Comparison of ENCODE assay signal across 7 cellular contexts in genomic region chr10:37976880-37977203, GRCh38. TPM values are rescaled to one million over a fixed set of nuclear protein-coding genes. Genes with fewer than 3 reads are reported as not detected.
DNase-seq lines count a peak whose midpoint lies in the region; ATAC-seq and TF ChIP-seq lines count a peak whose summit lies in the region.

No MANE protein-coding gene starts in this region.

- no peaks in the 10 kb centered on the region for H3K9me2 ChIP-seq in GM23338 (ENCODE audit: insufficient read depth)

- H3K36me3 ChIP-seq in GM23338 (ENCODE audit: insufficient read depth) = no peaks in the 10 kb centered on the region

- H3K9me3 ChIP-seq in T-helper 17 cell (ENCODE audit: control insufficient read depth, low read length, poor library complexity, severe bottlenecking) = no peaks in the 10 kb centered on the region

- no peak for ATAC-seq in GM23338
- ATAC-seq in T-helper 17 cell = no peak
- ATAC-seq in stimulated activated naive CD8-positive, alpha-beta T cell treated with anti-CD3 and anti-CD28 coated beads, Interleukin-15, amount 100 ng/mL, for 72 hours = no peak
- no peak for ATAC-seq in GM19452 (IDR thresholded peaks at IDR 0.05; ENCODE audit: unreplicated experiment)
- ATAC-seq in HG03521 (IDR thresholded peaks at IDR 0.05; ENCODE audit: unreplicated experiment) = no peak

- peaks cover 6% of the 10 kb centered on the region; the same call in 1 of the 3 replicates for H3K36me3 Mint-ChIP-seq in GM23338 (ENCODE audit: low read depth)
- H3K36me3 Mint-ChIP-seq in T-helper 17 cell (ENCODE audit: low read depth) = no peaks in the 10 kb centered on the region
- H3K36me3 Mint-ChIP-seq in glutamatergic neuron (ENCODE audit: unreplicated experiment) = no peaks in the 10 kb centered on the region

- H3K4me2 ChIP-seq in GM23338 = peak overlapping the region; percentile 45

- H2AFZ ChIP-seq in GM23338 = peak overlapping the region; percentile 92; the same call in 1 of the 2 replicates

- no peaks in the 10 kb centered on the region for H4K20me1 ChIP-seq in GM23338 (replicated peaks; ENCODE audit: insufficient read depth)

- H3K4me1 Mint-ChIP-seq in GM23338 = no peaks in the 10 kb centered on the region; the same call in 2 of the 3 replicates
- H3K4me1 Mint-ChIP-seq in T-helper 17 cell = peaks cover 26% of the 10 kb centered on the region
- H3K4me1 Mint-ChIP-seq in glutamatergic neuron (ENCODE audit: low read depth, unreplicated experiment) = no peaks in the 10 kb centered on the region
- H3K4me1 Mint-ChIP-seq in stimulated activated naive CD8-positive, alpha-beta T cell treated with anti-CD3 and anti-CD28 coated beads, Interleukin-15, amount 100 ng/mL, for 72 hours = peaks cover 18% of the 10 kb centered on the region

- H3K4me1 ChIP-seq in GM23338 (ENCODE audit: insufficient read depth) = no peaks in the 10 kb centered on the region

- H3K79me2 ChIP-seq in GM23338 (replicated peaks; ENCODE audit: insufficient read depth) = no peaks in the 10 kb centered on the region

- H3K9me3 Mint-ChIP-seq in GM23338 (peaks cover 60% of the 10 kb centered on the region), glutamatergic neuron (ENCODE audit: unreplicated experiment) (peaks cover 3% of the 10 kb centered on the region)
- H3K9me3 Mint-ChIP-seq in stimulated activated naive CD8-positive, alpha-beta T cell treated with anti-CD3 and anti-CD28 coated beads, Interleukin-15, amount 100 ng/mL, for 72 hours = no peaks in the 10 kb centered on the region

- no peaks in the 10 kb centered on the region for H3F3A ChIP-seq in GM23338 (replicated peaks; ENCODE audit: low read depth)

- peak overlapping the region; percentile 34 for H3K4me3 ChIP-seq in GM23338

- H3K27me3 Mint-ChIP-seq in GM23338 (ENCODE audit: insufficient read depth, low read depth, poor library complexity) (no peaks in the 10 kb centered on the region), T-helper 17 cell (no peaks in the 10 kb centered on the region), glutamatergic neuron (ENCODE audit: unreplicated experiment) (no peaks in the 10 kb centered on the region)
- H3K27me3 Mint-ChIP-seq in stimulated activated naive CD8-positive, alpha-beta T cell treated with anti-CD3 and anti-CD28 coated beads, Interleukin-15, amount 100 ng/mL, for 72 hours = no peaks in the 10 kb centered on the region

- TF ChIP-seq CTCF in GM23338 (conservative IDR thresholded peaks at IDR 0.05; ENCODE audit: low read depth in 2 of 2) (no peak), glutamatergic neuron (IDR thresholded peaks at IDR 0.05; ENCODE audit: partially characterized antibody, unreplicated experiment) (peak; percentile 31)

- no peak overlapping the region for H3K27ac Mint-ChIP-seq in GM23338
- peak overlapping the region; percentile 94 for H3K27ac Mint-ChIP-seq in T-helper 17 cell
- peak overlapping the region; percentile 59 for H3K27ac Mint-ChIP-seq in glutamatergic neuron (ENCODE audit: unreplicated experiment)
- H3K27ac Mint-ChIP-seq in stimulated activated naive CD8-positive, alpha-beta T cell treated with anti-CD3 and anti-CD28 coated beads, Interleukin-15, amount 100 ng/mL, for 72 hours = peak overlapping the region; percentile 97 to 99

- DNase-seq in GM23338 (ENCODE audit: low spot score) (no peak), T-helper 17 cell (no peak), glutamatergic neuron (no peak)
- DNase-seq in stimulated activated naive CD8-positive, alpha-beta T cell treated with anti-CD3 and anti-CD28 coated beads, Interleukin-15, amount 100 ng/mL, for 72 hours = no peak
- no peak for DNase-seq in activated CD4-positive, alpha-beta T cell treated with anti-CD3 and anti-CD28 coated beads, Interleukin-2, amount 50 U/mL, for 1 hour

- peak overlapping the region; percentile 86 for H3K4me3 Mint-ChIP-seq in GM23338
- peak overlapping the region; percentile 93 for H3K4me3 Mint-ChIP-seq in T-helper 17 cell
- peak overlapping the region; percentile 75 for H3K4me3 Mint-ChIP-seq in glutamatergic neuron (ENCODE audit: unreplicated experiment)
- peak overlapping the region; percentile 91 to 94 for H3K4me3 Mint-ChIP-seq in stimulated activated naive CD8-positive, alpha-beta T cell treated with anti-CD3 and anti-CD28 coated beads, Interleukin-15, amount 100 ng/mL, for 72 hours

- H3K27ac ChIP-seq in GM23338 (ENCODE audit: low read depth) = no peak overlapping the region

- H3K27me3 ChIP-seq in GM23338 (ENCODE audit: insufficient read depth) = no peaks in the 10 kb centered on the region

TF ChIP-seq in GM23338, 12 proteins besides CTCF, POLR2A, EP300 and RAD21:
- TF ChIP-seq, protein P1, sequence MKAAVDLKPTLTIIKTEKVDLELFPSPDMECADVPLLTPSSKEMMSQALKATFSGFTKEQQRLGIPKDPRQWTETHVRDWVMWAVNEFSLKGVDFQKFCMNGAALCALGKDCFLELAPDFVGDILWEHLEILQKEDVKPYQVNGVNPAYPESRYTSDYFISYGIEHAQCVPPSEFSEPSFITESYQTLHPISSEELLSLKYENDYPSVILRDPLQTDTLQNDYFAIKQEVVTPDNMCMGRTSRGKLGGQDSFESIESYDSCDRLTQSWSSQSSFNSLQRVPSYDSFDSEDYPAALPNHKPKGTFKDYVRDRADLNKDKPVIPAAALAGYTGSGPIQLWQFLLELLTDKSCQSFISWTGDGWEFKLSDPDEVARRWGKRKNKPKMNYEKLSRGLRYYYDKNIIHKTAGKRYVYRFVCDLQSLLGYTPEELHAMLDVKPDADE (IDR thresholded peaks at IDR 0.05) = no peak
- TF ChIP-seq JUNB (IDR thresholded peaks at IDR 0.05; ENCODE audit: unreplicated experiment) (no peak), CREB1 (CRISPR knock-in tag; IDR thresholded peaks at IDR 0.05; ENCODE audit: low read depth) (no peak), ZNF331 (CRISPR knock-in tag; IDR thresholded peaks at IDR 0.05; ENCODE audit: low read depth) (no peak)

RNA-seq across cellular contexts. Expression of gene ZNF25, which starts 0.4 kb away (rescaled TPM):
- total RNA-seq in GM23338 (2014; rRNA removed; shearing (Covaris generic)) = 0.76 and 2.7 TPM in 2 replicates
- 0.23 TPM in 1 of 2 replicates, not detected in the other for polyA plus RNA-seq in GM23338 (2016; fragmentation: Nextera tagmentation; extraction: Ambion mirVana)
- total RNA-seq in T-helper 17 cell (1 to 10 TPM; 5.8 to 8.3 TPM), glutamatergic neuron (ENCODE audit: unreplicated experiment) (7.7 TPM)

RNA-seq across cellular contexts. Expression of gene ZNF33A, which starts 33.6 kb away (rescaled TPM):
- 32.6 and 35.5 TPM in 2 replicates for total RNA-seq in GM23338 (2014; rRNA removed; shearing (Covaris generic))
- polyA plus RNA-seq in GM23338 (2016; fragmentation: Nextera tagmentation; extraction: Ambion mirVana) = 20.3 and 20.6 TPM in 2 replicates
- total RNA-seq in T-helper 17 cell = 10 to 100 TPM; 37.3 to 41.9 TPM
- total RNA-seq in glutamatergic neuron (ENCODE audit: unreplicated experiment) = 38.2 TPM
